In genomic region chr7:32611201-32611691, GRCh38 we compare ENCODE assay signal across 16 cellular contexts.
DNase-seq lines count a peak whose midpoint lies in the region; ATAC-seq, FAIRE-seq and TF ChIP-seq lines count a peak whose summit lies in the region.
"Had no signal": no experiment of that assay in that cellular context is flagged by ENCODE, and none has a peak within 500 bp of the region (broad histone marks: within the 10 kb centered on the region; RNA-seq: fewer than 3 reads in every experiment).

No MANE protein-coding gene starts in this region.

- WGBS in pancreas, 2 donors = 71 to 78% methylated on average over 4 of the region's 4 CpGs

- no peaks in the 10 kb centered on the region for H3K9me3 ChIP-seq in pancreas

- ATAC-seq in HG03045 (IDR thresholded peaks at IDR 0.05; ENCODE audit: unreplicated experiment) = no peak
- no peak for ATAC-seq in GM21528 (IDR thresholded peaks at IDR 0.05; ENCODE audit: low FRiP score, unreplicated experiment)
- ATAC-seq in pancreas = no peak

- TF ChIP-seq CTCF in choroid plexus epithelial cell (conservative IDR thresholded peaks at IDR 0.05; ENCODE audit: low read depth, low read length) (no peak), pancreas (IDR thresholded peaks at IDR 0.05) (no peak)

- no peaks in the 10 kb centered on the region for H3K36me3 ChIP-seq in H7 (replicated peaks; ENCODE audit: control insufficient read depth, insufficient read depth, low read length)
- H3K36me3 ChIP-seq in pancreas = no peaks in the 10 kb centered on the region

- DNase-seq in H7 (peak; percentile 20), choroid plexus epithelial cell (ENCODE audit: low read depth) (peak; percentile 56), hepatic stellate cell (ENCODE audit: low spot score) (peak; percentile 16), stromal cell of bone marrow (ENCODE audit: low read depth) (peak; percentile 77), pancreas (no peak), NCI-H2081 (lab: John Stamatoyannopoulos, UW) (no peak)
- DNase-seq: activated CD4-positive, alpha-beta T cell treated with anti-CD3 and anti-CD28 coated beads, Interleukin-2, amount 10 ng/mL, durations not matched to agents 24 days and 14 days; amniotic stem cell; DMS53; head of caudate nucleus; NCI-H1105; T-helper 2 cell had no signal

- H3K27me3 ChIP-seq in H7 (ENCODE audit: control insufficient read depth, insufficient read depth, low read length) (no peaks in the 10 kb centered on the region), pancreas (no peaks in the 10 kb centered on the region)

- intact Hi-C loops in pancreas (cut with DNase I) = no loop called here

- no peak for FAIRE-seq in pancreas (lab: Jason Lieb, UNC)
- FAIRE-seq: RCC 7860 had no signal

- H3K4me1 ChIP-seq in pancreas = no peaks in the 10 kb centered on the region

- H3K4me3 ChIP-seq in H7 (ENCODE audit: insufficient read depth, low read depth, low read length) = no peak overlapping the region
- no peak overlapping the region for H3K4me3 ChIP-seq in choroid plexus epithelial cell (ENCODE audit: low read depth, low read length)
- H3K4me3 ChIP-seq in pancreas = no peak overlapping the region
- H3K4me3 ChIP-seq: lung had no signal

- H3K27ac ChIP-seq in pancreas = no peak overlapping the region

Comparison
In these comparisons a context has a peak if more than half of its experiments do, and no peak if none do; other contexts are left out.
1. DNase-seq: peak in H7 (single experiment), choroid plexus epithelial cell (single experiment), hepatic stellate cell (single experiment) and stromal cell of bone marrow (single experiment); none in pancreas (0 of 6) and NCI-H2081 (0 of 2).